In genomic region chr2:33476793-33477190, GRCh38 we compare ENCODE assay signal across 8 cellular contexts. TPM values are rescaled to one million over a fixed set of nuclear protein-coding genes. Genes with fewer than 3 reads are reported as not detected.
DNase-seq lines count a peak whose midpoint lies in the region; ATAC-seq and TF ChIP-seq lines count a peak whose summit lies in the region.

No MANE protein-coding gene starts in this region.

- H3K36me3 Mint-ChIP-seq in activated T-cell treated with anti-CD3 and anti-CD28 coated beads, Interleukin-2, amount 50 U/mL, for 24 hours (ENCODE audit: low read depth), result no peaks in the 10 kb centered on the region

- no peak for TF ChIP-seq POLR2A in lower leg skin (IDR thresholded peaks at IDR 0.05)

- no peaks in the 10 kb centered on the region for H3K9me3 Mint-ChIP-seq in activated T-cell treated with anti-CD3 and anti-CD28 coated beads, Interleukin-2, amount 50 U/mL, for 24 hours

- H3K27ac Mint-ChIP-seq in activated T-cell treated with anti-CD3 and anti-CD28 coated beads, Interleukin-2, amount 50 U/mL, for 24 hours, result peak overlapping the region; percentile 97

- TF ChIP-seq CTCF in astrocyte of the cerebellum (IDR thresholded peaks at IDR 0.05; ENCODE audit: low read depth, low read length, missing control alignments), result no peak
- no peak for TF ChIP-seq CTCF in lower leg skin (IDR thresholded peaks at IDR 0.05)
- TF ChIP-seq CTCF in tibial artery (IDR thresholded peaks at IDR 0.05), result no peak
- no peak for TF ChIP-seq CTCF in omental fat pad (IDR thresholded peaks at IDR 0.05)

- H3K4me1 ChIP-seq in tibial artery, result peaks cover 0 to 13% (median 3%) of the 10 kb centered on the region in 4 donors

- no peaks in the 10 kb centered on the region for H3K27me3 ChIP-seq in tibial artery

- ATAC-seq in HG02870 (IDR thresholded peaks at IDR 0.05; ENCODE audit: unreplicated experiment) (no peak), omental fat pad (ENCODE audit: low FRiP score) (no peak)

- H3K4me3 ChIP-seq in astrocyte of the cerebellum (ENCODE audit: low read depth, low read length) (peak overlapping the region; percentile 48), lower leg skin (ENCODE audit: low read depth, poor library complexity, severe bottlenecking) (peak overlapping the region; percentile 48), tibial artery (peak overlapping the region; percentile 60 to 66)

- no peaks in the 10 kb centered on the region for H3K27me3 Mint-ChIP-seq in activated T-cell treated with anti-CD3 and anti-CD28 coated beads, Interleukin-2, amount 50 U/mL, for 24 hours

- no peaks in the 10 kb centered on the region for H3K36me3 ChIP-seq in tibial artery

- DNase-seq in activated T-cell treated with anti-CD3 and anti-CD28 coated beads, Interleukin-2, amount 50 U/mL, for 24 hours, result no peak
- no peak for DNase-seq in activated T-cell treated with anti-CD3 and anti-CD28 coated beads, Interleukin-2, amount 50 U/mL, for 1 hour
- DNase-seq in astrocyte of the cerebellum (ENCODE audit: low read depth) (no peak), lower leg skin (ENCODE audit: low spot score in 2 of 2) (no peak), tibial artery (no peak), medulla oblongata (ENCODE audit: extremely low spot score) (no peak), omental fat pad (ENCODE audit: low spot score) (no peak)

- in situ Hi-C loops in astrocyte of the cerebellum (cut with HindIII; ENCODE audit: low sequenced_read_pairs), result no loop called here

- intact Hi-C loops in lower leg skin (cut with DNase I; ENCODE audit: low total_unique reads), result no loop called here
- intact Hi-C loops in tibial artery (cut with DNase I; ENCODE audit: low total_unique reads), result loop anchor here (5.0 kb wide), 1 partner anchor 111 kb away; no protein-coding TSS in a partner anchor

- 4 to 5% methylated on average over 4 of the region's 4 CpGs for WGBS in lower leg skin, 2 donors

- no peaks in the 10 kb centered on the region for H3K9me3 ChIP-seq in tibial artery

- peak overlapping the region; percentile 82 for H3K4me3 Mint-ChIP-seq in activated T-cell treated with anti-CD3 and anti-CD28 coated beads, Interleukin-2, amount 50 U/mL, for 24 hours

- H3K4me1 Mint-ChIP-seq in activated T-cell treated with anti-CD3 and anti-CD28 coated beads, Interleukin-2, amount 50 U/mL, for 24 hours (ENCODE audit: low read depth), result peaks cover 52% of the 10 kb centered on the region

- H3K27ac ChIP-seq in tibial artery, result peak overlapping the region; percentile 74 to 79

RNA-seq across cellular contexts. Expression of gene RASGRP3, which starts 0.3 kb away (rescaled TPM):
- 10 to 100 TPM in 1 of 4 donors, 1 to 10 TPM in 3; 2.4 to 15.8 (median 4.3) TPM for total RNA-seq in lower leg skin
- 10 to 100 TPM; 11.8 to 42.2 (median 26.1) TPM for total RNA-seq in omental fat pad
